Comparison of ENCODE assay signal across 20 cellular contexts in the genomic region with DNA sequence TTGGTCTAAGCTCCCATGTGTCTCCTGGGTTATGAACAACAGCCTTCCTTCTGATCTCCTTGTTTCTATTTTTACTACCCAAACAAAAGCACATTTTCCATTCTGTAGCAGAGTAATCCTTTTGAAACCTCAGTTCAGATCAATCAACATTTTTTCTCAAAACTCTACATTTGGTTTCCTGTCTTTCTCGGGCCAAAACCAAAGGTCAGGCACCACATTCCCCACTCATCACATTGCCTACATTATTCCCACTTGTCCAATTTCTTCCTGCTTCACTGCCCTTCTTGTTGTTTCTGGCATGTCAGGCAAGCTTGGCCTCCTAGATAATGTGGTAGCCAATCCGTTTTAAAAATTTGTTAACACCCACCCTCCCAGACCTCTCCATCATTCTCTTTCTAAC.
"Had no signal": no experiment of that assay in that cellular context is flagged by ENCODE, and none has a peak within 500 bp of the region (broad histone marks: within the 10 kb centered on the region; RNA-seq: fewer than 3 reads in every experiment).

No MANE protein-coding gene starts in this region.

- H3K9me3 Mint-ChIP-seq: activated T-helper 1 cell treated with anti-CD3 and anti-CD28 coated beads, Interleukin-12 subunit alpha, Interleukin-12 subunit beta, Interleukin-2, Interleukin-4 antibody, amounts not matched to agents 30 ng/mL and 10 ng/mL and 1 ng/mL, durations not matched to agents 14 hours and 24 hours and 36 hours had no signal

- H3K4me1 ChIP-seq: spleen had no signal

- H3K4me3 ChIP-seq: coronary artery, left ventricle myocardium inferior, spleen, tibial nerve had no signal

- H3K36me3 ChIP-seq: spleen had no signal

- H3K27me3 ChIP-seq: spleen, tibial nerve had no signal

- ATAC-seq: activated CD8-positive, alpha-beta T cell treated with anti-CD3 and anti-CD28 coated beads, Interleukin-2, amount 10 ng/mL, durations not matched to agents 7 days and 5 days; activated naive CD4-positive, alpha-beta T cell treated with anti-CD3 and anti-CD28 coated beads, Interleukin-2, amount 50 U/mL, for 72 hours; natural killer cell; stimulated activated naive CD8-positive, alpha-beta T cell treated with anti-CD3 and anti-CD28 coated beads, Interleukin-15, Interleukin-2, amounts not matched to agents 100 U/mL and 50 U/mL, for 24 hours had no signal

- H3K36me3 Mint-ChIP-seq: natural killer cell had no signal

- DNase-seq: activated CD4-positive, alpha-beta T cell treated with anti-CD3 and anti-CD28 coated beads for 1 hour; activated CD4-positive, alpha-beta T cell treated with anti-CD3 and anti-CD28 coated beads, Interleukin-2, amount 50 U/mL, for 1 hour; activated CD8-positive, alpha-beta T cell treated with anti-CD3 and anti-CD28 coated beads, Interleukin-2, amount 10 ng/mL, durations not matched to agents 7 days and 5 days; activated gamma-delta T cell; aorta; hippocampal formation; left ventricle myocardium inferior; mammary epithelial cell; midbrain; natural killer cell; nucleus accumbens; posterior cingulate gyrus; spleen; stimulated activated CD4-positive, alpha-beta T cell treated with anti-CD3 and anti-CD28 coated beads, Interleukin-4, amount 100 ng/mL, for 1 hour; stimulated activated naive CD8-positive, alpha-beta T cell treated with anti-CD3 and anti-CD28 coated beads, Interleukin-15, Interleukin-2, amounts not matched to agents 100 U/mL and 50 U/mL, for 24 hours; T-helper 1 cell had no signal

- H3K4me3 Mint-ChIP-seq: activated CD8-positive, alpha-beta T cell treated with anti-CD3 and anti-CD28 coated beads, Interleukin-2, amount 10 ng/mL, durations not matched to agents 7 days and 5 days; activated T-helper 1 cell treated with anti-CD3 and anti-CD28 coated beads, Interleukin-12 subunit alpha, Interleukin-12 subunit beta, Interleukin-2, Interleukin-4 antibody, amounts not matched to agents 30 ng/mL and 10 ng/mL and 1 ng/mL, durations not matched to agents 14 hours and 24 hours and 36 hours; natural killer cell had no signal

- H3K27ac ChIP-seq: coronary artery, left ventricle myocardium inferior, spleen, tibial nerve had no signal

- H3K4me1 Mint-ChIP-seq: natural killer cell had no signal

- H3K27ac Mint-ChIP-seq: activated CD8-positive, alpha-beta T cell treated with anti-CD3 and anti-CD28 coated beads, Interleukin-2, amount 10 ng/mL, durations not matched to agents 7 days and 5 days; activated naive CD4-positive, alpha-beta T cell treated with anti-CD3 and anti-CD28 coated beads, Interleukin-2, amount 50 U/mL, for 72 hours; activated T-helper 1 cell treated with anti-CD3 and anti-CD28 coated beads, Interleukin-12 subunit alpha, Interleukin-12 subunit beta, Interleukin-2, Interleukin-4 antibody, amounts not matched to agents 30 ng/mL and 10 ng/mL and 1 ng/mL, durations not matched to agents 14 hours and 24 hours and 36 hours; natural killer cell had no signal
